Comparison of ENCODE assay signal across 9 cellular contexts in the genomic region with DNA sequence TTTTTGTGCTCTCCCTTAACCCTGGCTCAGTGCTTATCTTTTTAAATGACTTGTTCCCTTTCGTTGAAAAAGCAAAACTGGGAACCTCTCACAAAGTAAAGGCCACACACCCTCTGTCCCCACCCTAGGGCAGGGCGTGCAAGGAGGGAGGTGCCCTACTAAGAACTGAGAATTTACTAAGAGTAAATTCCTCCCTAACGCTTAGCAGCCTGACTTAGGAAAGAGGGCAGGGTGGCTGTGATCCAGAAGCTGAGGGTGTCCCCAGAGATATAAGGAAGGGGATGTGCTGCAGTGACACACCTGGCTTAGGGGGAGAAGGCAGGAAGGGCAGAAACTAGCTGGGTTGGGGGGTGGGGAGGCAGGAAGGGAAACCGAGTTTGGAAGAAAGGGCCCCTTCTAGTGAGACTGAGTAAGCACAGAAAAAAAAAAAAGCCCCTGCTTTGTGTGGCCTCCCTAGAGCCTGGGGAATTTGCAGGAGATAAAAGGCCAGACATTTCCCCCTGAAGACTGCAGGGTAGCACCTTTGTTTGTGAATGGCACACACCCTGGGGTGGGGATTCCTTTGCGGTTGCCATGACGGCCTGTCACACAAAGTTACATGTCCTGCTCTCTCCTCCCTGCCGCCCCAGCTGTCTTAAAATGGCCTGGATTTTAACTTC.
DNase-seq lines count a peak whose midpoint lies in the region; ATAC-seq and TF ChIP-seq lines count a peak whose summit lies in the region.
"Had no signal": no experiment of that assay in that cellular context is flagged by ENCODE, and none has a peak within 500 bp of the region (broad histone marks: within the 10 kb centered on the region; RNA-seq: fewer than 3 reads in every experiment).

No MANE protein-coding gene starts in this region.

- no peaks in the 10 kb centered on the region for H3K79me2 ChIP-seq in HCT116 (ENCODE audit: insufficient read depth, low read length)

- POLR2A ChIA-PET in HCT116 (lab: Charles Lee) = no interaction called here

- no TSS peak for BruUV-seq in HCT116 (replicated peaks; lab: Mats Ljungman, UMichigan)

- H3K4me3 ChIP-seq in HCT116 (replicated peaks in 1 of 2; ENCODE audit: low read depth in 1 of 2, low read length in 2 of 2) (no peak overlapping the region), esophagus squamous epithelium (no peak overlapping the region), skeletal muscle satellite cell (ENCODE audit: low read length) (no peak overlapping the region)

- no peaks in the 10 kb centered on the region for H3K27me3 ChIP-seq in HCT116 (ENCODE audit: insufficient read depth, low read length)
- H3K27me3 ChIP-seq in esophagus squamous epithelium = no peaks in the 10 kb centered on the region
- H3K27me3 ChIP-seq in skeletal muscle satellite cell (ENCODE audit: control insufficient read depth, insufficient read depth, low read length) = no peaks in the 10 kb centered on the region

- ATAC-seq in HCT116 = peak; percentile 28

- H2AFZ ChIP-seq in HCT116 (ENCODE audit: low read depth, low read length, poor library complexity, severe bottlenecking) = no peak overlapping the region

- CTCF ChIA-PET in HCT116 (lab: Charles Lee) = no interaction called here

- H3K4me2 ChIP-seq in HCT116 (ENCODE audit: low read length) = peak overlapping the region; percentile 54
- H3K4me2 ChIP-seq in skeletal muscle satellite cell (ENCODE audit: low read length) = no peak overlapping the region

- H3K9me3 ChIP-seq in HCT116 (ENCODE audit: control insufficient read depth in 1 of 2, insufficient read depth in 1 of 2, low read depth in 1 of 2, low read length in 2 of 2) (no peaks in the 10 kb centered on the region), esophagus squamous epithelium (no peaks in the 10 kb centered on the region), skeletal muscle satellite cell (replicated peaks; ENCODE audit: low read length) (no peaks in the 10 kb centered on the region)

- DNase-seq in HCT116 (ENCODE audit: low read depth, low spot score) = peak; percentile 46
- DNase-seq in NCI-H2171 (lab: John Stamatoyannopoulos, UW) = peak; percentile 10
- no peak for DNase-seq in esophagus squamous epithelium (lab: John Stamatoyannopoulos, UW)
- no peak for DNase-seq in activated gamma-delta T cell (lab: John Stamatoyannopoulos, UW)
- no peak for DNase-seq in NCI-H187 treated with DMSO at 0.1 percent for 48 hours (lab: John Stamatoyannopoulos, UW)
- DNase-seq in HPDE6-E6E7 (ENCODE audit: extremely low spot score) = no peak
- DNase-seq: HFFc6, nucleus accumbens had no signal

- peak overlapping the region; percentile 48 for H3K27ac ChIP-seq in HCT116 (ENCODE audit: low read depth, low read length)
- H3K27ac ChIP-seq in esophagus squamous epithelium = peak overlapping the region in 3 of 4 donors; percentile 52 to 64 (median 60)

- peak; percentile 5; the same call in 1 of the 2 replicates for TF ChIP-seq RAD21 in HCT116 (IDR thresholded peaks at IDR 0.05; ENCODE audit: low read depth)

- H3K9ac ChIP-seq in HCT116 (ENCODE audit: low read length) (peak overlapping the region; percentile 14; the same call in 1 of the 2 replicates), skeletal muscle satellite cell (ENCODE audit: low read depth, low read length) (peak overlapping the region; percentile 7)

- no peak for TF ChIP-seq CTCF in HCT116 (IDR thresholded peaks at IDR 0.05 in 2 of 3, conservative IDR thresholded peaks at IDR 0.05 in 1 of 3; ENCODE audit: borderline replicate concordance in 1 of 3, insufficient read depth in 1 of 3, low read depth in 2 of 3, low read length in 2 of 3)
- TF ChIP-seq CTCF in esophagus squamous epithelium (IDR thresholded peaks at IDR 0.05) = no peak

- 29 to 44% methylated on average over 5 to 7 of the region's 7 CpGs for WGBS in esophagus squamous epithelium, 2 donors

- H4K20me1 ChIP-seq in HCT116 (ENCODE audit: insufficient read depth) = no peaks in the 10 kb centered on the region

- H3K36me3 ChIP-seq in HCT116 (ENCODE audit: control insufficient read depth in 1 of 2, insufficient read depth in 2 of 2, low read length in 2 of 2) = no peaks in the 10 kb centered on the region
- H3K36me3 ChIP-seq in esophagus squamous epithelium = no peaks in the 10 kb centered on the region
- no peaks in the 10 kb centered on the region for H3K36me3 ChIP-seq in skeletal muscle satellite cell (ENCODE audit: insufficient read depth, low read length)

- RAD21 ChIA-PET in HCT116 (lab: Charles Lee; ENCODE audit: low non-redundant PET in 1 of 2, low total read pairs in 2 of 2, uncharacterized antibody in 2 of 2, unreplicated experiment in 2 of 2) = no interaction called here

- H3K4me1 ChIP-seq in HCT116 (ENCODE audit: control insufficient read depth in 1 of 2, insufficient read depth in 2 of 2, low read length in 2 of 2) = peaks cover 87 to 93% of the 10 kb centered on the region in 2 experiments
- peaks cover 0 to 12% (median 0%) of the 10 kb centered on the region in 3 donors for H3K4me1 ChIP-seq in esophagus squamous epithelium
- peaks cover 75% of the 10 kb centered on the region for H3K4me1 ChIP-seq in skeletal muscle satellite cell (ENCODE audit: control insufficient read depth, insufficient read depth, low read length)

- H3K9me2 ChIP-seq in HCT116 (ENCODE audit: insufficient read depth) = no peaks in the 10 kb centered on the region

- no peak for TF ChIP-seq POLR2A in HCT116 (IDR thresholded peaks at IDR 0.05; ENCODE audit: borderline replicate concordance, extremely low read depth, insufficient read depth, insufficient read length)
- TF ChIP-seq POLR2A in esophagus squamous epithelium (IDR thresholded peaks at IDR 0.05) = no peak

- intact Hi-C loops in HCT116 (cut with micrococcal nuclease) = loop anchor here (5.0 kb wide), 2 partner anchors 42 to 183 kb away; no protein-coding TSS in a partner anchor
- intact Hi-C loops in esophagus squamous epithelium (cut with DNase I) = no loop called here

TF ChIP-seq in HCT116, 20 proteins besides CTCF, POLR2A, EP300 and RAD21:
- TF ChIP-seq SIN3A (IDR thresholded peaks at IDR 0.05; ENCODE audit: low read depth) = no peak
- no peak for TF ChIP-seq SRF (IDR thresholded peaks at IDR 0.05; ENCODE audit: low read depth)
- TF ChIP-seq, protein P1, sequence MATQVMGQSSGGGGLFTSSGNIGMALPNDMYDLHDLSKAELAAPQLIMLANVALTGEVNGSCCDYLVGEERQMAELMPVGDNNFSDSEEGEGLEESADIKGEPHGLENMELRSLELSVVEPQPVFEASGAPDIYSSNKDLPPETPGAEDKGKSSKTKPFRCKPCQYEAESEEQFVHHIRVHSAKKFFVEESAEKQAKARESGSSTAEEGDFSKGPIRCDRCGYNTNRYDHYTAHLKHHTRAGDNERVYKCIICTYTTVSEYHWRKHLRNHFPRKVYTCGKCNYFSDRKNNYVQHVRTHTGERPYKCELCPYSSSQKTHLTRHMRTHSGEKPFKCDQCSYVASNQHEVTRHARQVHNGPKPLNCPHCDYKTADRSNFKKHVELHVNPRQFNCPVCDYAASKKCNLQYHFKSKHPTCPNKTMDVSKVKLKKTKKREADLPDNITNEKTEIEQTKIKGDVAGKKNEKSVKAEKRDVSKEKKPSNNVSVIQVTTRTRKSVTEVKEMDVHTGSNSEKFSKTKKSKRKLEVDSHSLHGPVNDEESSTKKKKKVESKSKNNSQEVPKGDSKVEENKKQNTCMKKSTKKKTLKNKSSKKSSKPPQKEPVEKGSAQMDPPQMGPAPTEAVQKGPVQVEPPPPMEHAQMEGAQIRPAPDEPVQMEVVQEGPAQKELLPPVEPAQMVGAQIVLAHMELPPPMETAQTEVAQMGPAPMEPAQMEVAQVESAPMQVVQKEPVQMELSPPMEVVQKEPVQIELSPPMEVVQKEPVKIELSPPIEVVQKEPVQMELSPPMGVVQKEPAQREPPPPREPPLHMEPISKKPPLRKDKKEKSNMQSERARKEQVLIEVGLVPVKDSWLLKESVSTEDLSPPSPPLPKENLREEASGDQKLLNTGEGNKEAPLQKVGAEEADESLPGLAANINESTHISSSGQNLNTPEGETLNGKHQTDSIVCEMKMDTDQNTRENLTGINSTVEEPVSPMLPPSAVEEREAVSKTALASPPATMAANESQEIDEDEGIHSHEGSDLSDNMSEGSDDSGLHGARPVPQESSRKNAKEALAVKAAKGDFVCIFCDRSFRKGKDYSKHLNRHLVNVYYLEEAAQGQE (IDR thresholded peaks at IDR 0.05; ENCODE audit: low read depth) = no peak
- TF ChIP-seq JUND (IDR thresholded peaks at IDR 0.05) = no peak
- TF ChIP-seq SP1 (IDR thresholded peaks at IDR 0.05; ENCODE audit: low read depth) = 0 out of 2 replicates have a peak, but pooled peaks have one; percentile 32
- TF ChIP-seq ZNF274 (IDR thresholded peaks at IDR 0.05; ENCODE audit: low read depth, low read length) = no peak

Comparison
In these comparisons a context has a peak if more than half of its experiments do, and no peak if none do; other contexts are left out.
1. DNase-seq: peak in HCT116 (single experiment) and NCI-H2171 (single experiment); none in esophagus squamous epithelium (single experiment), activated gamma-delta T cell (single experiment), NCI-H187 treated with DMSO at 0.1 percent for 48 hours (single experiment) and HPDE6-E6E7 (single experiment).